In the genomic region with DNA sequence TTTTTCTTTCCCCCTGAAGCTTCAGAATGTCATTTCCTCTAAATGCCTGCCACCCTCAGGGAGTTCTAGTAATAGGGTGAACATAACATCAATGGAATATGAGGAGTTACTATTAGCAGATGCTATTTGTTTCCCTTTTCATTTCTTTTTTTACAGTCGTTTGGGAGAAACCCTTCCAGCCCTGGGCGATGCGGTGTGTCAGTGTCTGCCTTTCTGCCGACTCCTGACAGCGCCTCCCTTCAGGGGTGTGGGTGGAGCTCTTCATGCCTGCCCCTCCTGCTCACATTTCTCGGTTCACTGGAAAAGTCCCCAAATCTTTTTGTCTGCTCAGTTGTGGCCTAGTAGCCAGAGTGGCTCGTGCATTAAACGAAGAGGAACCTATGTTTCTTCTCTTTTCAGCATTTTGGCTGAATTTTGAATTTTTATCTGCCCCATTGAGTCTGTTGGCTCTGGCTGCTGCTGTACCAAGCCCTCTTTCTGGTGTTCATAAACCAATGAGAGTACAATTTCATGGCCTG, we compare ENCODE assay signal across 8 cellular contexts.
DNase-seq lines count a peak whose midpoint lies in the region; ATAC-seq and TF ChIP-seq lines count a peak whose summit lies in the region.

No MANE protein-coding gene starts in this region.

- H3K4me1 ChIP-seq in rectal smooth muscle tissue (ENCODE audit: control insufficient read depth, insufficient read depth, low read length): no peaks in the 10 kb centered on the region

- no peaks in the 10 kb centered on the region for H3K27me3 Mint-ChIP-seq in Calu3 (ENCODE audit: unreplicated experiment)
- H3K27me3 Mint-ChIP-seq in activated T-helper 2 cell treated with anti-CD3 and anti-CD28 coated beads, Interferon-gamma antibody, Interleukin-2, Interleukin-4, amounts not matched to agents 10 μg/mL and 5 μg/mL and 100 μg/mL, durations not matched to agents 14 hours and 24 hours and 36 hours (ENCODE audit: low read depth): no peaks in the 10 kb centered on the region

- CTCF ChIA-PET in Calu3 (lab: Charles Lee): interaction anchor here (0.5 to 1.7 kb wide), 6 partner anchors 8 to 1143 kb away, joined by 3 to 11 read pairs (median 3); no protein-coding TSS in a partner anchor

- no peak overlapping the region for H3K9ac ChIP-seq in rectal smooth muscle tissue (ENCODE audit: low read length)

- intact Hi-C loops in Calu3 (cut with micrococcal nuclease; ENCODE audit: unreplicated experiment): loop anchor here (5.0 kb wide), 2 partner anchors 70 to 100 kb away; a partner anchor contains a TSS
- intact Hi-C loops in activated T-helper 2 cell treated with anti-CD3 and anti-CD28 coated beads, Interferon-gamma antibody, Interleukin-2, Interleukin-4, amounts not matched to agents 10 μg/mL and 5 μg/mL and 100 μg/mL, durations not matched to agents 14 hours and 24 hours and 36 hours (cut with micrococcal nuclease): loop anchor here (2.0 kb wide), 3 partner anchors 72 to 310 kb away; a partner anchor contains a TSS
- intact Hi-C loops in left cardiac atrium (cut with DNase I): no loop called here

- DNase-seq in Calu3 (peak; percentile 50), left cardiac atrium (peak; percentile 56), midbrain (lab: John Stamatoyannopoulos, UW) (no peak), NCI-H526 treated with DMSO at 0.1 percent for 48 hours (lab: John Stamatoyannopoulos, UW) (no peak)
- DNase-seq in activated T-helper 2 cell treated with anti-CD3 and anti-CD28 coated beads, Interferon-gamma antibody, Interleukin-2, Interleukin-4, amounts not matched to agents 10 μg/mL and 5 μg/mL and 100 μg/mL, durations not matched to agents 14 hours and 24 hours and 36 hours (ENCODE audit: low spot score): no peak

- peaks cover 14% of the 10 kb centered on the region for H3K36me3 Mint-ChIP-seq in Calu3 (ENCODE audit: insufficient read depth, unreplicated experiment)
- no peaks in the 10 kb centered on the region for H3K36me3 Mint-ChIP-seq in activated T-helper 2 cell treated with anti-CD3 and anti-CD28 coated beads, Interferon-gamma antibody, Interleukin-2, Interleukin-4, amounts not matched to agents 10 μg/mL and 5 μg/mL and 100 μg/mL, durations not matched to agents 14 hours and 24 hours and 36 hours (ENCODE audit: low read depth)

- peaks cover 87% of the 10 kb centered on the region for H3K4me1 Mint-ChIP-seq in Calu3 (ENCODE audit: low read depth, unreplicated experiment)
- H3K4me1 Mint-ChIP-seq in activated T-helper 2 cell treated with anti-CD3 and anti-CD28 coated beads, Interferon-gamma antibody, Interleukin-2, Interleukin-4, amounts not matched to agents 10 μg/mL and 5 μg/mL and 100 μg/mL, durations not matched to agents 14 hours and 24 hours and 36 hours (ENCODE audit: low read depth): peaks cover 74% of the 10 kb centered on the region

- no peaks in the 10 kb centered on the region for H3K27me3 ChIP-seq in rectal smooth muscle tissue (ENCODE audit: control insufficient read depth, insufficient read depth, low read length)

- no peak overlapping the region for H3K27ac ChIP-seq in rectal smooth muscle tissue (ENCODE audit: low read depth, low read length)

- ATAC-seq in GM19452 (IDR thresholded peaks at IDR 0.05; ENCODE audit: unreplicated experiment) (peak; percentile 81), HG03432 (IDR thresholded peaks at IDR 0.05; ENCODE audit: unreplicated experiment) (peak; percentile 93), left cardiac atrium (peak; percentile 78 to 88)

- TF ChIP-seq CTCF in Calu3 (IDR thresholded peaks at IDR 0.05; ENCODE audit: unreplicated experiment): no peak

- no peaks in the 10 kb centered on the region for H3K9me3 Mint-ChIP-seq in Calu3 (ENCODE audit: low read depth, unreplicated experiment)
- no peaks in the 10 kb centered on the region for H3K9me3 Mint-ChIP-seq in activated T-helper 2 cell treated with anti-CD3 and anti-CD28 coated beads, Interferon-gamma antibody, Interleukin-2, Interleukin-4, amounts not matched to agents 10 μg/mL and 5 μg/mL and 100 μg/mL, durations not matched to agents 14 hours and 24 hours and 36 hours

- no peaks in the 10 kb centered on the region for H3K36me3 ChIP-seq in rectal smooth muscle tissue (ENCODE audit: control insufficient read depth, insufficient read depth, low read length)

- H3K4me3 ChIP-seq in rectal smooth muscle tissue (ENCODE audit: low read length): peak overlapping the region; percentile 44

- BruUV-seq in Calu3 (replicated peaks; lab: Mats Ljungman, UMichigan): no TSS peak

- H3K27ac Mint-ChIP-seq in Calu3 (ENCODE audit: unreplicated experiment): peak overlapping the region; percentile 78
- peak overlapping the region; percentile 84 for H3K27ac Mint-ChIP-seq in activated T-helper 2 cell treated with anti-CD3 and anti-CD28 coated beads, Interferon-gamma antibody, Interleukin-2, Interleukin-4, amounts not matched to agents 10 μg/mL and 5 μg/mL and 100 μg/mL, durations not matched to agents 14 hours and 24 hours and 36 hours

- H3K4me3 Mint-ChIP-seq in Calu3 (ENCODE audit: low read depth, unreplicated experiment): peak overlapping the region; percentile 68
- peak overlapping the region; percentile 67 for H3K4me3 Mint-ChIP-seq in activated T-helper 2 cell treated with anti-CD3 and anti-CD28 coated beads, Interferon-gamma antibody, Interleukin-2, Interleukin-4, amounts not matched to agents 10 μg/mL and 5 μg/mL and 100 μg/mL, durations not matched to agents 14 hours and 24 hours and 36 hours (ENCODE audit: low read depth)

Comparison
In these comparisons a context has a peak if more than half of its experiments do, and no peak if none do; other contexts are left out.
1. DNase-seq: peak in Calu3 (single experiment) and left cardiac atrium (single experiment); none in activated T-helper 2 cell treated with anti-CD3 and anti-CD28 coated beads, Interferon-gamma antibody, Interleukin-2, Interleukin-4, amounts not matched to agents 10 μg/mL and 5 μg/mL and 100 μg/mL, durations not matched to agents 14 hours and 24 hours and 36 hours (single experiment), midbrain (single experiment) and NCI-H526 treated with DMSO at 0.1 percent for 48 hours (single experiment).
2. intact Hi-C loops: an anchor here in Calu3 (5.0 kb wide) and activated T-helper 2 cell treated with anti-CD3 and anti-CD28 coated beads, Interferon-gamma antibody, Interleukin-2, Interleukin-4, amounts not matched to agents 10 μg/mL and 5 μg/mL and 100 μg/mL, durations not matched to agents 14 hours and 24 hours and 36 hours (2.0 kb wide); none called in left cardiac atrium.
3. Peak in every context shown above with its lines, with median percentiles within 50 percentile points of each other: ATAC-seq.